ENCODE assay signal across 20 cellular contexts in genomic region chr21:46401186-46401910, GRCh38.
"Had no signal": no experiment of that assay in that cellular context is flagged by ENCODE, and none has a peak within 500 bp of the region (broad histone marks: within the 10 kb centered on the region; RNA-seq: fewer than 3 reads in every experiment).

No MANE protein-coding gene starts in this region.

- H3K27ac ChIP-seq: coronary artery, esophagus muscularis mucosa, foreskin keratinocyte, left lung, neutrophil, parathyroid adenoma, sigmoid colon, thoracic aorta, tibial nerve, upper lobe of left lung had no signal

- FAIRE-seq: endothelial cell of umbilical vein, keratinocyte, urothelium cell line had no signal

- ATAC-seq: foreskin keratinocyte; left lung; natural killer cell; right cardiac atrium; stimulated activated naive B cell treated with anti-CD40 and anti-IgM and Interleukin-4, amounts not matched to agents 10 μg/mL and 1 μg/mL and 100 μg/mL, for 72 hours had no signal

- H3K9ac ChIP-seq: parathyroid adenoma had no signal

- DNase-seq: dermis blood vessel endothelial cell; effector memory CD4-positive, alpha-beta T cell; foreskin keratinocyte; natural killer cell; right cardiac atrium; sigmoid colon; stimulated activated CD4-positive, alpha-beta T cell treated with anti-CD3 and anti-CD28 coated beads, Interleukin-4, amount 100 ng/mL, for 4 hours; stimulated activated naive B cell treated with anti-CD40 and anti-IgM and Interleukin-4, amounts not matched to agents 10 μg/mL and 1 μg/mL and 100 μg/mL, for 72 hours; upper lobe of left lung had no signal

- H3K4me3 ChIP-seq: coronary artery, esophagus muscularis mucosa, left lung, lung, sigmoid colon, thoracic aorta, tibial nerve, upper lobe of left lung had no signal

- H3K4me1 ChIP-seq: esophagus muscularis mucosa, foreskin keratinocyte, left lung, parathyroid adenoma, sigmoid colon, tibial nerve, upper lobe of left lung had no signal

- H3K9me3 ChIP-seq: esophagus muscularis mucosa, left lung, neutrophil, sigmoid colon, thoracic aorta, tibial nerve, upper lobe of left lung had no signal

- H3K27me3 ChIP-seq: esophagus muscularis mucosa, foreskin keratinocyte, left lung, neutrophil, sigmoid colon, tibial nerve, upper lobe of left lung had no signal
